1 cellular context compared by ENCODE assay signal in genomic region chr3:172892158-172892557, GRCh38.
TF ChIP-seq lines count a peak whose summit lies in the region.

No MANE protein-coding gene starts in this region.

TF ChIP-seq in IMR-90, 13 proteins besides CTCF, POLR2A, EP300 and RAD21 (continued from another document):
- TF ChIP-seq ELK1 (IDR thresholded peaks at IDR 0.05; ENCODE audit: borderline replicate concordance, low read depth, low read length) (no peak), CEBPB (IDR thresholded peaks at IDR 0.05; ENCODE audit: low read depth, low read length) (no peak), SMC3 (IDR thresholded peaks at IDR 0.05; ENCODE audit: low read depth, low read length) (no peak), RCOR1 (IDR thresholded peaks at IDR 0.05; ENCODE audit: insufficient replicate concordance, low read length) (no peak), MAZ (IDR thresholded peaks at IDR 0.05; ENCODE audit: borderline replicate concordance, low read depth, low read length) (no peak), FOS (IDR thresholded peaks at IDR 0.05; ENCODE audit: low read depth, low read length) (no peak), CHD1 (IDR thresholded peaks at IDR 0.05; ENCODE audit: low read depth, low read length) (no peak), RFX5 (IDR thresholded peaks at IDR 0.05; ENCODE audit: low read depth, low read length) (no peak), MAFK (IDR thresholded peaks at IDR 0.05; ENCODE audit: low read depth, low read length) (no peak), BHLHE40 (IDR thresholded peaks at IDR 0.05; ENCODE audit: low read depth, low read length) (no peak)
